1 cellular context compared by ENCODE assay signal in the genomic region with DNA sequence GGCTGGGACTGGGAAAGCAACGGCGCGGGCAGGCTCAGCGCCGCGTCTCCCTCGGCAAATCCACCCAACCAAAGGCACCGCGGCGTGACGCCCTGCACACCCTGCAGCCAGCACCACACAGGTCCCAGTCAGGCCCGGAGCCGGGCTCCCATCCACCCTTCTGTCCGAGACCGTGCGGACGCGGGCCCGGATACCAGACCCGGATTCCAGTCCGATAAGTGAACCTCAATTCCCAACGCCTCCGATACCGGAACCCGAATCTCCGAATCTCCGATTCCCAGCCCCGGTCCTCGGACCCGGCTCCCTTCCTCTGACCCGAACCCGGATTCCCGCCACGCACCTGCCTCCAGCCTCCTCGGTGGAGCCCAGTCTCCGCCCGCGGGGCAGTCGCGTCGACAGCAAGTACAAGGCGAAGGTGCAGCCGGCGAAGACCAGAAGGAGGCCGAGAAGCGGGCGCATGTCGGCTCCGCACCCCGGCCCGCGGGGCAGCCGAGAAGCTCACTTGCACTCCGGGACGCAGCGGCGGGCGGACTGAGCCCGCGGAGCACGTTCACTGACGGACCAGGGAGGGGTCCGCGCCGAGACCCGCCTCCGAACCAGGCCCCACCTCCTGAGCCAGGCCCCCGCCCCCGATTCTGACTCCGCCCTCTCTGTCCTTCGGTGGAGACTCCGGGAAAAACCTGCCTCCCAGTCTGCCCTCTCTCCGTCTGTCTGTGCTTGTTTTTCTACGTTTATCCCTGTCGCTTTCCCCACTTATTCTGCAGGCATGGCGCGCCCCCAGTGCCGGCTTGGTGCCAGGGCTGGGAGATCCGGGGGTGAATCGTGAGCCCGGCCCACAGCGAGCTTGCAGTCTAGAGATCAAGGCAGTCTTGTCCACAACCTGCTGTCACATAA.
TF ChIP-seq lines count a peak whose summit lies in the region.

A gene (minus strand): TSS at position 533 of the 894 bp plus-strand sequence. CDS start 74 bp downstream, at position 459.

TF ChIP-seq in HepG2, 621 proteins besides CTCF, POLR2A, EP300 and RAD21 (continued from another document and continues in another):
- TF ChIP-seq, protein P1, sequence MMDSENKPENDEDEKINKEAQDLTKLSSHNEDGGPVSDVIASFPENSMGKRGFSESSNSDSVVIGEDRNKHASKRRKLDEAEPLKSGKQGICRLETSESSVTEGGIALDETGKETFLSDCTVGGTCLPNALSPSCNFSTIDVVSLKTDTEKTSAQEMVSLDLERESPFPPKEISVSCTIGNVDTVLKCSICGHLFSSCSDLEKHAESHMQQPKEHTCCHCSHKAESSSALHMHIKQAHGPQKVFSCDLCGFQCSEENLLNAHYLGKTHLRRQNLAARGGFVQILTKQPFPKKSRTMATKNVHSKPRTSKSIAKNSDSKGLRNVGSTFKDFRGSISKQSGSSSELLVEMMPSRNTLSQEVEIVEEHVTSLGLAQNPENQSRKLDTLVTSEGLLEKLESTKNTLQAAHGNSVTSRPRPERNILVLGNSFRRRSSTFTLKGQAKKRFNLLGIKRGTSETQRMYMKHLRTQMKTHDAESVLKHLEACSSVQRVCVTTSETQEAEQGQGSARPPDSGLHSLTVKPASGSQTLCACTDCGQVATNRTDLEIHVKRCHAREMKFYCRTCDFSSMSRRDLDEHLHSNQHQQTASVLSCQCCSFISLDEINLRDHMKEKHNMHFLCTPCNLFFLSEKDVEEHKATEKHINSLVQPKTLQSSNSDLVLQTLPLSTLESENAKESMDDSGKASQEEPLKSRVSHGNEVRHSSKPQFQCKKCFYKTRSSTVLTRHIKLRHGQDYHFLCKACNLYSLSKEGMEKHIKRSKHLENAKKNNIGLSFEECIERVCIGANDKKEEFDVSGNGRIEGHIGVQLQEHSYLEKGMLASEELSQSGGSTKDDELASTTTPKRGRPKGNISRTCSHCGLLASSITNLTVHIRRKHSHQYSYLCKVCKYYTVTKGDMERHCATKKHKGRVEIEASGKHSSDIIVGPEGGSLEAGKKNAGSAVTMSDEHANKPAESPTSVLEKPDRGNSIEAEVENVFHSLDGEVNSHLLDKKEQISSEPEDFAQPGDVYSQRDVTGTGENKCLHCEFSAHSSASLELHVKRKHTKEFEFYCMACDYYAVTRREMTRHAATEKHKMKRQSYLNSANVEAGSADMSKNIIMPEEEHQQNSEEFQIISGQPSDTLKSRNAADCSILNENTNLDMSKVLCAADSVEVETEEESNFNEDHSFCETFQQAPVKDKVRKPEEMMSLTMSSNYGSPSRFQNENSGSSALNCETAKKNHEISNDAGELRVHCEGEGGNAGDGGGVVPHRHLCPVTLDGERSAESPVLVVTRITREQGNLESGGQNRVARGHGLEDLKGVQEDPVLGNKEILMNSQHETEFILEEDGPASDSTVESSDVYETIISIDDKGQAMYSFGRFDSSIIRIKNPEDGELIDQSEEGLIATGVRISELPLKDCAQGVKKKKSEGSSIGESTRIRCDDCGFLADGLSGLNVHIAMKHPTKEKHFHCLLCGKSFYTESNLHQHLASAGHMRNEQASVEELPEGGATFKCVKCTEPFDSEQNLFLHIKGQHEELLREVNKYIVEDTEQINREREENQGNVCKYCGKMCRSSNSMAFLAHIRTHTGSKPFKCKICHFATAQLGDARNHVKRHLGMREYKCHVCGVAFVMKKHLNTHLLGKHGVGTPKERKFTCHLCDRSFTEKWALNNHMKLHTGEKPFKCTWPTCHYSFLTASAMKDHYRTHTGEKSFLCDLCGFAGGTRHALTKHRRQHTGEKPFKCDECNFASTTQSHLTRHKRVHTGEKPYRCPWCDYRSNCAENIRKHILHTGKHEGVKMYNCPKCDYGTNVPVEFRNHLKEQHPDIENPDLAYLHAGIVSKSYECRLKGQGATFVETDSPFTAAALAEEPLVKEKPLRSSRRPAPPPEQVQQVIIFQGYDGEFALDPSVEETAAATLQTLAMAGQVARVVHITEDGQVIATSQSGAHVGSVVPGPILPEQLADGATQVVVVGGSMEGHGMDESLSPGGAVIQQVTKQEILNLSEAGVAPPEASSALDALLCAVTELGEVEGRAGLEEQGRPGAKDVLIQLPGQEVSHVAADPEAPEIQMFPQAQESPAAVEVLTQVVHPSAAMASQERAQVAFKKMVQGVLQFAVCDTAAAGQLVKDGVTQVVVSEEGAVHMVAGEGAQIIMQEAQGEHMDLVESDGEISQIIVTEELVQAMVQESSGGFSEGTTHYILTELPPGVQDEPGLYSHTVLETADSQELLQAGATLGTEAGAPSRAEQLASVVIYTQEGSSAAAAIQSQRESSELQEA (CRISPR knock-in tag; IDR thresholded peaks at IDR 0.05; ENCODE audit: not compliant biosample characterization): peak; percentile 89
- peak; percentile 87 for TF ChIP-seq ZNF761 (CRISPR knock-in tag; conservative IDR thresholded peaks at IDR 0.05)
- 0 out of 2 replicates have a peak, but pooled peaks have one; percentile 22 for TF ChIP-seq TBX3 (IDR thresholded peaks at IDR 0.05; ENCODE audit: borderline replicate concordance)
- peak; percentile 90 for TF ChIP-seq SAP130 (CRISPR knock-in tag; IDR thresholded peaks at IDR 0.05; ENCODE audit: low read depth)
- peak; percentile 93; the same call in 1 of the 2 replicates for TF ChIP-seq HOXA7 (CRISPR knock-in tag; IDR thresholded peaks at IDR 0.05)
- TF ChIP-seq MEIS1 (CRISPR knock-in tag; IDR thresholded peaks at IDR 0.05; ENCODE audit: borderline replicate concordance): peak; percentile 51; the same call in 1 of the 2 replicates
- no peak for TF ChIP-seq ZSCAN30 (CRISPR knock-in tag; IDR thresholded peaks at IDR 0.05)
- TF ChIP-seq ZNF790 (CRISPR knock-in tag; IDR thresholded peaks at IDR 0.05; ENCODE audit: borderline replicate concordance): peak; percentile 83; the same call in 1 of the 2 replicates
- no peak for TF ChIP-seq EZH2 (conservative IDR thresholded peaks at IDR 0.05; ENCODE audit: low read depth, low read length)
- TF ChIP-seq KAT7 (CRISPR knock-in tag; IDR thresholded peaks at IDR 0.05; ENCODE audit: borderline replicate concordance): peak; percentile 97
- no peak for TF ChIP-seq ZNF180 (CRISPR knock-in tag; IDR thresholded peaks at IDR 0.05; ENCODE audit: borderline replicate concordance, low read depth)
- no peak for TF ChIP-seq ZNF143 (CRISPR knock-in tag; IDR thresholded peaks at IDR 0.05)
- peak; percentile 99 for TF ChIP-seq KDM5A (IDR thresholded peaks at IDR 0.05; ENCODE audit: borderline replicate concordance, low read length)
- peak; percentile 39; the same call in 1 of the 2 replicates for TF ChIP-seq AHR (CRISPR knock-in tag; IDR thresholded peaks at IDR 0.05)
- TF ChIP-seq NR2C2 (CRISPR knock-in tag; IDR thresholded peaks at IDR 0.05; ENCODE audit: borderline replicate concordance): peak; percentile 67; the same call in 1 of the 2 replicates
- TF ChIP-seq, protein P2, sequence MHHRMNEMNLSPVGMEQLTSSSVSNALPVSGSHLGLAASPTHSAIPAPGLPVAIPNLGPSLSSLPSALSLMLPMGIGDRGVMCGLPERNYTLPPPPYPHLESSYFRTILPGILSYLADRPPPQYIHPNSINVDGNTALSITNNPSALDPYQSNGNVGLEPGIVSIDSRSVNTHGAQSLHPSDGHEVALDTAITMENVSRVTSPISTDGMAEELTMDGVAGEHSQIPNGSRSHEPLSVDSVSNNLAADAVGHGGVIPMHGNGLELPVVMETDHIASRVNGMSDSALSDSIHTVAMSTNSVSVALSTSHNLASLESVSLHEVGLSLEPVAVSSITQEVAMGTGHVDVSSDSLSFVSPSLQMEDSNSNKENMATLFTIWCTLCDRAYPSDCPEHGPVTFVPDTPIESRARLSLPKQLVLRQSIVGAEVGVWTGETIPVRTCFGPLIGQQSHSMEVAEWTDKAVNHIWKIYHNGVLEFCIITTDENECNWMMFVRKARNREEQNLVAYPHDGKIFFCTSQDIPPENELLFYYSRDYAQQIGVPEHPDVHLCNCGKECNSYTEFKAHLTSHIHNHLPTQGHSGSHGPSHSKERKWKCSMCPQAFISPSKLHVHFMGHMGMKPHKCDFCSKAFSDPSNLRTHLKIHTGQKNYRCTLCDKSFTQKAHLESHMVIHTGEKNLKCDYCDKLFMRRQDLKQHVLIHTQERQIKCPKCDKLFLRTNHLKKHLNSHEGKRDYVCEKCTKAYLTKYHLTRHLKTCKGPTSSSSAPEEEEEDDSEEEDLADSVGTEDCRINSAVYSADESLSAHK (CRISPR knock-in tag; IDR thresholded peaks at IDR 0.05; ENCODE audit: borderline replicate concordance): no peak
- TF ChIP-seq ZSCAN9 (CRISPR knock-in tag; IDR thresholded peaks at IDR 0.05; ENCODE audit: borderline replicate concordance): peak; percentile 68; the same call in 1 of the 2 replicates
- TF ChIP-seq, protein P3, sequence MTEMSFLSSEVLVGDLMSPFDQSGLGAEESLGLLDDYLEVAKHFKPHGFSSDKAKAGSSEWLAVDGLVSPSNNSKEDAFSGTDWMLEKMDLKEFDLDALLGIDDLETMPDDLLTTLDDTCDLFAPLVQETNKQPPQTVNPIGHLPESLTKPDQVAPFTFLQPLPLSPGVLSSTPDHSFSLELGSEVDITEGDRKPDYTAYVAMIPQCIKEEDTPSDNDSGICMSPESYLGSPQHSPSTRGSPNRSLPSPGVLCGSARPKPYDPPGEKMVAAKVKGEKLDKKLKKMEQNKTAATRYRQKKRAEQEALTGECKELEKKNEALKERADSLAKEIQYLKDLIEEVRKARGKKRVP (CRISPR knock-in tag; IDR thresholded peaks at IDR 0.05): no peak; a peak in 2 of 4 replicates
- TF ChIP-seq SALL1 (CRISPR knock-in tag; IDR thresholded peaks at IDR 0.05): peak; percentile 93
- TF ChIP-seq MTF1 (CRISPR knock-in tag; IDR thresholded peaks at IDR 0.05): no peak
- TF ChIP-seq HNF4A (CRISPR knock-in tag; IDR thresholded peaks at IDR 0.05): peak; percentile 57; the same call in 1 of the 2 replicates
- peak; percentile 86 for TF ChIP-seq ZBTB7B (CRISPR knock-in tag; IDR thresholded peaks at IDR 0.05)
- peak; percentile 82; the same call in 1 of the 2 replicates for TF ChIP-seq ZNF205 (CRISPR knock-in tag; IDR thresholded peaks at IDR 0.05)
- TF ChIP-seq, protein P4, sequence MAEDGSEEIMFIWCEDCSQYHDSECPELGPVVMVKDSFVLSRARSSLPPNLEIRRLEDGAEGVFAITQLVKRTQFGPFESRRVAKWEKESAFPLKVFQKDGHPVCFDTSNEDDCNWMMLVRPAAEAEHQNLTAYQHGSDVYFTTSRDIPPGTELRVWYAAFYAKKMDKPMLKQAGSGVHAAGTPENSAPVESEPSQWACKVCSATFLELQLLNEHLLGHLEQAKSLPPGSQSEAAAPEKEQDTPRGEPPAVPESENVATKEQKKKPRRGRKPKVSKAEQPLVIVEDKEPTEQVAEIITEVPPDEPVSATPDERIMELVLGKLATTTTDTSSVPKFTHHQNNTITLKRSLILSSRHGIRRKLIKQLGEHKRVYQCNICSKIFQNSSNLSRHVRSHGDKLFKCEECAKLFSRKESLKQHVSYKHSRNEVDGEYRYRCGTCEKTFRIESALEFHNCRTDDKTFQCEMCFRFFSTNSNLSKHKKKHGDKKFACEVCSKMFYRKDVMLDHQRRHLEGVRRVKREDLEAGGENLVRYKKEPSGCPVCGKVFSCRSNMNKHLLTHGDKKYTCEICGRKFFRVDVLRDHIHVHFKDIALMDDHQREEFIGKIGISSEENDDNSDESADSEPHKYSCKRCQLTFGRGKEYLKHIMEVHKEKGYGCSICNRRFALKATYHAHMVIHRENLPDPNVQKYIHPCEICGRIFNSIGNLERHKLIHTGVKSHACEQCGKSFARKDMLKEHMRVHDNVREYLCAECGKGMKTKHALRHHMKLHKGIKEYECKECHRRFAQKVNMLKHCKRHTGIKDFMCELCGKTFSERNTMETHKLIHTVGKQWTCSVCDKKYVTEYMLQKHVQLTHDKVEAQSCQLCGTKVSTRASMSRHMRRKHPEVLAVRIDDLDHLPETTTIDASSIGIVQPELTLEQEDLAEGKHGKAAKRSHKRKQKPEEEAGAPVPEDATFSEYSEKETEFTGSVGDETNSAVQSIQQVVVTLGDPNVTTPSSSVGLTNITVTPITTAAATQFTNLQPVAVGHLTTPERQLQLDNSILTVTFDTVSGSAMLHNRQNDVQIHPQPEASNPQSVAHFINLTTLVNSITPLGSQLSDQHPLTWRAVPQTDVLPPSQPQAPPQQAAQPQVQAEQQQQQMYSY (CRISPR knock-in tag; IDR thresholded peaks at IDR 0.05): no peak
- TF ChIP-seq, protein P5, sequence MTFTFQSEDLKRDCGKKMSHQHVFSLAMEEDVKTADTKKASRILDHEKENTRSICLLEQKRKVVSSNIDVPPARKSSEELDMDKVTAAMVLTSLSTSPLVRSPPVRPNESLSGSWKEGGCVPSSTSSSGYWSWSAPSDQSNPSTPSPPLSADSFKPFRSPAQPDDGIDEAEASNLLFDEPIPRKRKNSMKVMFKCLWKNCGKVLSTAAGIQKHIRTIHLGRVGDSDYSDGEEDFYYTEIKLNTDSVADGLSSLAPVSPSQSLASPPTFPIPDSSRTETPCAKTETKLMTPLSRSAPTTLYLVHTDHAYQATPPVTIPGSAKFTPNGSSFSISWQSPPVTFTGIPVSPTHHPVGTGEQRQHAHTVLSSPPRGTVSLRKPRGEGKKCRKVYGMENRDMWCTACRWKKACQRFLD (CRISPR knock-in tag; IDR thresholded peaks at IDR 0.05; ENCODE audit: borderline replicate concordance): peak; percentile 67; the same call in 1 of the 2 replicates
- peak; percentile 58; the same call in 1 of the 2 replicates for TF ChIP-seq ZNF703 (CRISPR knock-in tag; IDR thresholded peaks at IDR 0.05; ENCODE audit: borderline replicate concordance)
- TF ChIP-seq, protein P6, sequence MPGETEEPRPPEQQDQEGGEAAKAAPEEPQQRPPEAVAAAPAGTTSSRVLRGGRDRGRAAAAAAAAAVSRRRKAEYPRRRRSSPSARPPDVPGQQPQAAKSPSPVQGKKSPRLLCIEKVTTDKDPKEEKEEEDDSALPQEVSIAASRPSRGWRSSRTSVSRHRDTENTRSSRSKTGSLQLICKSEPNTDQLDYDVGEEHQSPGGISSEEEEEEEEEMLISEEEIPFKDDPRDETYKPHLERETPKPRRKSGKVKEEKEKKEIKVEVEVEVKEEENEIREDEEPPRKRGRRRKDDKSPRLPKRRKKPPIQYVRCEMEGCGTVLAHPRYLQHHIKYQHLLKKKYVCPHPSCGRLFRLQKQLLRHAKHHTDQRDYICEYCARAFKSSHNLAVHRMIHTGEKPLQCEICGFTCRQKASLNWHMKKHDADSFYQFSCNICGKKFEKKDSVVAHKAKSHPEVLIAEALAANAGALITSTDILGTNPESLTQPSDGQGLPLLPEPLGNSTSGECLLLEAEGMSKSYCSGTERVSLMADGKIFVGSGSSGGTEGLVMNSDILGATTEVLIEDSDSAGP (CRISPR knock-in tag; IDR thresholded peaks at IDR 0.05; ENCODE audit: borderline replicate concordance): peak; percentile 97
- TF ChIP-seq RAD51 (IDR thresholded peaks at IDR 0.05; ENCODE audit: borderline replicate concordance): no peak
- peak; percentile 92 for TF ChIP-seq ZNF33B (CRISPR knock-in tag; IDR thresholded peaks at IDR 0.05)
- no peak for TF ChIP-seq ZNF3 (CRISPR knock-in tag; IDR thresholded peaks at IDR 0.05)
- TF ChIP-seq ZNF207 (IDR thresholded peaks at IDR 0.05; ENCODE audit: borderline replicate concordance): no peak
- TF ChIP-seq JUN (CRISPR knock-in tag; IDR thresholded peaks at IDR 0.05): no peak
- TF ChIP-seq ZFP62 (CRISPR knock-in tag; IDR thresholded peaks at IDR 0.05): no peak
- TF ChIP-seq ZNF552 (CRISPR knock-in tag; IDR thresholded peaks at IDR 0.05; ENCODE audit: borderline replicate concordance): no peak
- TF ChIP-seq, protein P7, sequence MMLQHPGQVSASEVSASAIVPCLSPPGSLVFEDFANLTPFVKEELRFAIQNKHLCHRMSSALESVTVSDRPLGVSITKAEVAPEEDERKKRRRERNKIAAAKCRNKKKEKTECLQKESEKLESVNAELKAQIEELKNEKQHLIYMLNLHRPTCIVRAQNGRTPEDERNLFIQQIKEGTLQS (CRISPR knock-in tag; IDR thresholded peaks at IDR 0.05): peak; percentile 56; the same call in 1 of the 2 replicates
